8 cellular contexts compared by ENCODE assay signal in genomic region chr14:68951051-68951797, GRCh38. TPM values are rescaled to one million over a fixed set of nuclear protein-coding genes. Genes with fewer than 3 reads are reported as not detected.
DNase-seq lines count a peak whose midpoint lies in the region; ATAC-seq and TF ChIP-seq lines count a peak whose summit lies in the region.

No MANE protein-coding gene starts in this region.

- H3K9me3 ChIP-seq in prostate gland (no peaks in the 10 kb centered on the region), OCI-LY7 (ENCODE audit: low read length) (no peaks in the 10 kb centered on the region)

- intact Hi-C loops in prostate gland (cut with DNase I) (no loop called here), OCI-LY7 (cut with micrococcal nuclease; ENCODE audit: unreplicated experiment) (no loop called here)

- TF ChIP-seq POLR2A in prostate gland (IDR thresholded peaks at IDR 0.05) = no peak

- H3K4me3 ChIP-seq in fibroblast of pulmonary artery (replicated peaks; ENCODE audit: low read depth, low read length) (no peak overlapping the region), prostate gland (no peak overlapping the region), OCI-LY7 (ENCODE audit: low read depth, low read length, poor library complexity, severe bottlenecking) (no peak overlapping the region)

- BruUV-seq in OCI-LY7 (replicated peaks; lab: Mats Ljungman, UMichigan) = no TSS peak

- no peak overlapping the region for H2AFZ ChIP-seq in OCI-LY7 (ENCODE audit: low read length)

- 41% methylated on average over 19 of the region's 19 CpGs for WGBS in prostate gland

- H3K36me3 ChIP-seq in prostate gland (no peaks in the 10 kb centered on the region), OCI-LY7 (ENCODE audit: insufficient read depth, low read length) (no peaks in the 10 kb centered on the region)

- in situ Hi-C loops in SK-MEL-5 (cut with HindIII; ENCODE audit: low pct_unique_long_range_greater_than_20kb, low sequenced_read_pairs) = no loop called here

- H3K4me2 ChIP-seq in OCI-LY7 (ENCODE audit: low read length) = no peak overlapping the region

- ATAC-seq in GM18511 (IDR thresholded peaks at IDR 0.05; ENCODE audit: unreplicated experiment) = no peak
- ATAC-seq in GM19463 (IDR thresholded peaks at IDR 0.05; ENCODE audit: unreplicated experiment) = no peak

- TF ChIP-seq CTCF in fibroblast of pulmonary artery (IDR thresholded peaks at IDR 0.05; ENCODE audit: low read length, missing control alignments) = no peak
- TF ChIP-seq CTCF in prostate gland (IDR thresholded peaks at IDR 0.05) = no peak
- no peak for TF ChIP-seq CTCF in OCI-LY7 (conservative IDR thresholded peaks at IDR 0.05; ENCODE audit: low read length)

- H3K27ac ChIP-seq in prostate gland (peak overlapping the region; percentile 79 to 98), OCI-LY7 (ENCODE audit: low read depth, low read length, poor library complexity, severe bottlenecking) (no peak overlapping the region)

- no peaks in the 10 kb centered on the region for H3K9me2 ChIP-seq in OCI-LY7 (ENCODE audit: insufficient read depth, low read length)

- H3K27me3 ChIP-seq in prostate gland (replicated peaks; ENCODE audit: insufficient read depth) = no peaks in the 10 kb centered on the region

- H3K79me2 ChIP-seq in OCI-LY7 (ENCODE audit: insufficient read depth, low read depth, low read length) = no peaks in the 10 kb centered on the region

- POLR2A ChIA-PET in OCI-LY7 (lab: Charles Lee) = interaction anchor here (0.6 kb wide), 1 partner anchor 36 kb away, joined by 3 read pairs; no protein-coding TSS in a partner anchor

- CTCF ChIA-PET in OCI-LY7 (lab: Charles Lee; ENCODE audit: unreplicated experiment) = no interaction called here

- no peaks in the 10 kb centered on the region for H4K20me1 ChIP-seq in OCI-LY7 (ENCODE audit: insufficient read depth, low read length)

- peak; percentile 28 for DNase-seq in GF-D8 (lab: John Stamatoyannopoulos, UW)
- DNase-seq in SK-MEL-5 (ENCODE audit: low read depth, low spot score) = peak; percentile 83
- peak; percentile 96 for DNase-seq in fibroblast of pulmonary artery (ENCODE audit: low read depth)
- DNase-seq in prostate gland (ENCODE audit: low spot score) = peak; percentile 63
- no peak for DNase-seq in COR-L47 (lab: John Stamatoyannopoulos, UW)
- DNase-seq in OCI-LY7 (ENCODE audit: low spot score) = no peak

- H3K4me1 ChIP-seq in prostate gland (replicated peaks) (peaks cover 10% of the 10 kb centered on the region), OCI-LY7 (ENCODE audit: insufficient read depth, low read length, poor library complexity, severe bottlenecking) (no peaks in the 10 kb centered on the region)

RNA-seq across cellular contexts. Expression of gene ACTN1, which starts 27.9 kb away (rescaled TPM):
- 34.2 and 45.9 TPM in 2 replicates for total RNA-seq in SK-MEL-5 (2014; rRNA removed; shearing (Covaris generic))
- 89.8 and 122 TPM in 2 replicates for polyA plus RNA-seq in SK-MEL-5 (2015; cell fraction: cytosol; rRNA removed)
- 68.5 and 83.5 TPM in 2 replicates for polyA plus RNA-seq in SK-MEL-5 (2015; cell fraction: nucleus; rRNA removed)
- total RNA-seq in prostate gland = 100 to 1,000 TPM; 197 to 240 TPM
- 0.39 and 1.8 TPM in 2 replicates for total RNA-seq in OCI-LY7 (2014; rRNA removed; shearing (Covaris generic))
- 0.51 and 1.2 TPM in 2 replicates for total RNA-seq in OCI-LY7 (2022)

Comparison
In these comparisons a context has a peak if more than half of its experiments do, and no peak if none do; other contexts are left out.
1. DNase-seq: peak in GF-D8 (single experiment), SK-MEL-5 (single experiment), fibroblast of pulmonary artery (single experiment) and prostate gland (single experiment); none in COR-L47 (single experiment) and OCI-LY7 (single experiment).
2. RNA of gene ACTN1, which starts 27.9 kb away (total RNA-seq): 197 to 240 TPM in prostate gland and 34.2 to 45.9 TPM in SK-MEL-5; 0.39 to 1.8 TPM in OCI-LY7; every median in the first group is over 10 times any median in the second.